Comparison of ENCODE assay signal across 1 cellular context in genomic region chr14:20631023-20631820, GRCh38.
TF ChIP-seq lines count a peak whose summit lies in the region.

No MANE protein-coding gene starts in this region.

TF ChIP-seq in HepG2, 621 proteins besides CTCF, POLR2A, EP300 and RAD21 (continued from another document):
- TF ChIP-seq, protein P1, sequence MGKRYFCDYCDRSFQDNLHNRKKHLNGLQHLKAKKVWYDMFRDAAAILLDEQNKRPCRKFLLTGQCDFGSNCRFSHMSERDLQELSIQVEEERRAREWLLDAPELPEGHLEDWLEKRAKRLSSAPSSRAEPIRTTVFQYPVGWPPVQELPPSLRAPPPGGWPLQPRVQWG (CRISPR knock-in tag; IDR thresholded peaks at IDR 0.05; ENCODE audit: borderline replicate concordance, low read depth), result no peak
- TF ChIP-seq TFE3 (CRISPR knock-in tag; IDR thresholded peaks at IDR 0.05), result peak; percentile 32; the same call in 1 of the 2 replicates
- no peak for TF ChIP-seq ZFP62 (CRISPR knock-in tag; IDR thresholded peaks at IDR 0.05)
- TF ChIP-seq THRA (CRISPR knock-in tag; IDR thresholded peaks at IDR 0.05; ENCODE audit: borderline replicate concordance), result no peak
- no peak for TF ChIP-seq KLF13 (CRISPR knock-in tag; IDR thresholded peaks at IDR 0.05)
- no peak for TF ChIP-seq ZNF431 (CRISPR knock-in tag; IDR thresholded peaks at IDR 0.05; ENCODE audit: borderline replicate concordance, low read depth)
- no peak for TF ChIP-seq MNT (IDR thresholded peaks at IDR 0.05)
- TF ChIP-seq SP4 (CRISPR knock-in tag; IDR thresholded peaks at IDR 0.05), result no peak
- no peak for TF ChIP-seq HDAC6 (IDR thresholded peaks at IDR 0.05; ENCODE audit: low read depth, low read length)
- no peak for TF ChIP-seq REPIN1 (CRISPR knock-in tag; IDR thresholded peaks at IDR 0.05; ENCODE audit: borderline replicate concordance, low read depth)
- no peak for TF ChIP-seq ZNF142 (CRISPR knock-in tag; IDR thresholded peaks at IDR 0.05)
- TF ChIP-seq GZF1 (CRISPR knock-in tag; IDR thresholded peaks at IDR 0.05), result no peak
- no peak for TF ChIP-seq ZNF569 (CRISPR knock-in tag; IDR thresholded peaks at IDR 0.05; ENCODE audit: borderline replicate concordance)
- no peak for TF ChIP-seq NR2F2 (IDR thresholded peaks at IDR 0.05; ENCODE audit: borderline replicate concordance, low read depth)
- TF ChIP-seq SMARCE1 (IDR thresholded peaks at IDR 0.05; ENCODE audit: borderline replicate concordance), result no peak
- TF ChIP-seq, protein P2, sequence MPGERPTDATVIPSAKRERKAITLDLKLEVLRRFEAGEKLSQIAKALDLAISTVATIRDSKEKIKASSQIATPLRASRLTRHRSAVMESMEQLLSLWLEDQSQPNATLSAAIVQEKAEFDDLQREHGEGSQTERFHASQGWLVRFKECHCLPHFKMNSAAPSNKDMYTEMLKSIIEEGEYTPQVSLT (CRISPR knock-in tag; IDR thresholded peaks at IDR 0.05; ENCODE audit: borderline replicate concordance, low read depth), result no peak
- no peak for TF ChIP-seq HDAC2 (CRISPR knock-in tag; IDR thresholded peaks at IDR 0.05)
